12 cellular contexts compared by ENCODE assay signal in the genomic region with DNA sequence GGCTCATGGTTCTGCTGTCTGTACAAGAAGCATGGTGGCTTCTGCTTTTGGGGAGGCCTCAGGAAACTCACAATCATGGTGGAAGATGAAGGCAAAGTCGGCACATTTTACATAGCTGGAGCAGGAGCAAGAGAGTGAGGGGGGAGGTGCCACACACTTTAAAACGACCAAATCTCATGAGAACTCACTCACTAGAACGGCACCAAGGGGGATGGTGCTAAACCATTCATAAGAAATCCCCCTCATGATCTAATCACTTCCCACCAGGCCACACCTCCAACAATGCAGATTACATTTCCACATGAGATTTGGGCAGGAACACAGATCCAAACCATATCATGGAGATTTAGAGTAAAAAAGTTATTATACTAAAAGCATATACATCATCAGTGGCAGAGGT. TPM values are rescaled to one million over a fixed set of nuclear protein-coding genes. Genes with fewer than 3 reads are reported as not detected.
A peak's percentile ranks its signal among the peaks of the same experiment; 100 is the strongest.
DNase-seq lines count a peak whose midpoint lies in the region; ATAC-seq and TF ChIP-seq lines count a peak whose summit lies in the region.
"Had no signal": no experiment of that assay in that cellular context is flagged by ENCODE, and none has a peak within 500 bp of the region (broad histone marks: within the 10 kb centered on the region; RNA-seq: fewer than 3 reads in every experiment).

No MANE protein-coding gene starts in this region.

- no peaks in the 10 kb centered on the region for H3K36me3 Mint-ChIP-seq in activated T-cell treated with anti-CD3 and anti-CD28 coated beads, Interleukin-2, amount 50 U/mL, for 4 hours (ENCODE audit: insufficient read depth)
- no peaks in the 10 kb centered on the region for H3K36me3 Mint-ChIP-seq in stimulated activated naive B cell treated with anti-CD40 and anti-IgM and Interleukin-4, amounts not matched to agents 10 μg/mL and 1 μg/mL and 100 μg/mL, for 72 hours

- no peaks in the 10 kb centered on the region for H3K9me3 Mint-ChIP-seq in activated T-cell treated with anti-CD3 and anti-CD28 coated beads, Interleukin-2, amount 50 U/mL, for 4 hours
- H3K9me3 Mint-ChIP-seq in stimulated activated naive B cell treated with anti-CD40 and anti-IgM and Interleukin-4, amounts not matched to agents 10 μg/mL and 1 μg/mL and 100 μg/mL, for 72 hours: no peaks in the 10 kb centered on the region

- peak; percentile 56 to 74 for ATAC-seq in activated T-cell treated with anti-CD3 and anti-CD28 coated beads, Interleukin-2, amount 50 U/mL, for 4 hours
- ATAC-seq in HG02759 (IDR thresholded peaks at IDR 0.05; ENCODE audit: unreplicated experiment) (peak; percentile 48), GM18873 (IDR thresholded peaks at IDR 0.05; ENCODE audit: low FRiP score, unreplicated experiment) (no peak)
- ATAC-seq in stimulated activated naive B cell treated with anti-CD40 and anti-IgM and Interleukin-4, amounts not matched to agents 10 μg/mL and 1 μg/mL and 100 μg/mL, for 72 hours (replicated peaks): peak; percentile 43 to 53
- ATAC-seq: left lobe of liver had no signal

- no peak overlapping the region for H3K4me3 ChIP-seq in OCI-LY1 (ENCODE audit: low read depth, low read length, poor library complexity, severe bottlenecking)

- H3K4me1 ChIP-seq in OCI-LY1 (ENCODE audit: insufficient read depth, low read length, severe bottlenecking): peaks cover 17% of the 10 kb centered on the region

- H3K9me2 ChIP-seq in OCI-LY1 (ENCODE audit: low read depth, low read length): no peaks in the 10 kb centered on the region

- H3F3A ChIP-seq in OCI-LY1 (ENCODE audit: insufficient read depth, low read length): no peaks in the 10 kb centered on the region

- no peaks in the 10 kb centered on the region for H3K79me2 ChIP-seq in OCI-LY1 (ENCODE audit: insufficient read depth, low read length)

- TF ChIP-seq CTCF in OCI-LY1 (IDR thresholded peaks at IDR 0.05; ENCODE audit: low read length): no peak

- no peak overlapping the region for H3K4me3 Mint-ChIP-seq in activated T-cell treated with anti-CD3 and anti-CD28 coated beads, Interleukin-2, amount 50 U/mL, for 4 hours
- peak overlapping the region; percentile 13 to 34 for H3K4me3 Mint-ChIP-seq in stimulated activated naive B cell treated with anti-CD40 and anti-IgM and Interleukin-4, amounts not matched to agents 10 μg/mL and 1 μg/mL and 100 μg/mL, for 72 hours

- H3K9me3 ChIP-seq in OCI-LY1 (ENCODE audit: low read length): no peaks in the 10 kb centered on the region

- no peak for DNase-seq in activated T-cell treated with anti-CD3 and anti-CD28 coated beads, Interleukin-2, amount 50 U/mL, for 4 hours
- no peak for DNase-seq in activated T-cell treated with anti-CD3 and anti-CD28 coated beads, Interleukin-2, amount 50 U/mL, for 1 hour
- no peak for DNase-seq in stimulated activated naive B cell treated with anti-CD40 and anti-IgM and Interleukin-4, amounts not matched to agents 10 μg/mL and 1 μg/mL and 100 μg/mL, for 72 hours
- no peak for DNase-seq in occipital lobe (lab: John Stamatoyannopoulos, UW)
- no peak for DNase-seq in GM19240 (ENCODE audit: insufficient read length, low spot score)
- DNase-seq: amniotic stem cell, NCI-H2171 treated with DMSO at 0.1 percent for 48 hours had no signal

- peak overlapping the region; percentile 3 for H3K27ac Mint-ChIP-seq in stimulated activated naive B cell treated with anti-CD40 and anti-IgM and Interleukin-4, amounts not matched to agents 10 μg/mL and 1 μg/mL and 100 μg/mL, for 72 hours

- H4K20me1 ChIP-seq in OCI-LY1 (ENCODE audit: insufficient read depth, low read length): no peaks in the 10 kb centered on the region

- 0 out of 2 replicates have a peak overlapping the region, but pooled peaks have one; percentile 38 for H3K4me2 ChIP-seq in OCI-LY1 (ENCODE audit: low read length)

- H3K27ac ChIP-seq in OCI-LY1 (ENCODE audit: low read depth, low read length, poor library complexity, severe bottlenecking): no peak overlapping the region

- no peaks in the 10 kb centered on the region for H3K36me3 ChIP-seq in OCI-LY1 (ENCODE audit: insufficient read depth, low read length)

- H3K4me1 Mint-ChIP-seq in activated T-cell treated with anti-CD3 and anti-CD28 coated beads, Interleukin-2, amount 50 U/mL, for 4 hours (ENCODE audit: low read depth): peaks cover 15% of the 10 kb centered on the region
- H3K4me1 Mint-ChIP-seq in stimulated activated naive B cell treated with anti-CD40 and anti-IgM and Interleukin-4, amounts not matched to agents 10 μg/mL and 1 μg/mL and 100 μg/mL, for 72 hours: peaks cover 4 to 9% of the 10 kb centered on the region in 2 donors

- no peak overlapping the region for H3K9ac ChIP-seq in OCI-LY1 (ENCODE audit: low read length)

- H2AFZ ChIP-seq in OCI-LY1 (ENCODE audit: low read length): peak overlapping the region; percentile 87

- H3K27me3 ChIP-seq in OCI-LY1 (ENCODE audit: insufficient read depth, low read length): peaks cover 5% of the 10 kb centered on the region

- peaks cover 18% of the 10 kb centered on the region for H3K27me3 Mint-ChIP-seq in activated T-cell treated with anti-CD3 and anti-CD28 coated beads, Interleukin-2, amount 50 U/mL, for 4 hours (ENCODE audit: low read depth)
- peaks cover 0 to 9% of the 10 kb centered on the region in 2 donors for H3K27me3 Mint-ChIP-seq in stimulated activated naive B cell treated with anti-CD40 and anti-IgM and Interleukin-4, amounts not matched to agents 10 μg/mL and 1 μg/mL and 100 μg/mL, for 72 hours

RNA-seq across cellular contexts. Expression of a gene that starts 13.6 kb away (rescaled TPM):
- 10 to 100 TPM; 30.9 to 34.3 (median 32.5) TPM for total RNA-seq in activated T-cell treated with anti-CD3 and anti-CD28 coated beads, Interleukin-2, amount 50 U/mL, for 4 hours
- total RNA-seq in occipital lobe: 89.8 TPM

RNA-seq across cellular contexts. Expression of a gene that starts 34.7 kb away (rescaled TPM):
- total RNA-seq in activated T-cell treated with anti-CD3 and anti-CD28 coated beads, Interleukin-2, amount 50 U/mL, for 4 hours: under 1 TPM in 1 of 3 donors, not detected in 2; 0.08 TPM
- total RNA-seq in occipital lobe: 4.1 TPM
- total RNA-seq: T-helper 1 cell treated with Interleukin-12 subunit alpha and Interleukin-12 subunit beta and Interleukin-4 antibody, amounts not matched to agents 30 ng/mL and 1 ng/mL, for 36 hours had no signal
